Comparison of ENCODE assay signal across 26 cellular contexts in genomic region chr2:148684507-148684906, GRCh38.
"Had no signal": no experiment of that assay in that cellular context is flagged by ENCODE, and none has a peak within 500 bp of the region (broad histone marks: within the 10 kb centered on the region; RNA-seq: fewer than 3 reads in every experiment).

No MANE protein-coding gene starts in this region.

- FAIRE-seq: colon, urothelium cell line had no signal

- H3K4me3 Mint-ChIP-seq: dendritic cell treated with granulocyte-macrophage colony-stimulating factor and Interleukin-4, amounts not matched to agents 40 ng/mL and 50 ng/mL, for 4 days; natural killer cell; neural progenitor cell; type B pancreatic cell had no signal

- H3K36me3 Mint-ChIP-seq: immature natural killer cell, natural killer cell had no signal

- DNase-seq: effector memory CD8-positive, alpha-beta T cell; foreskin fibroblast; immature natural killer cell; left colon; mammary epithelial cell; mucosa of descending colon; natural killer cell; nucleus accumbens; ovary; sigmoid colon; stimulated activated CD4-positive, alpha-beta T cell treated with anti-CD3 and anti-CD28 coated beads, Interleukin-2, amount 100 ng/mL, for 24 hours; stimulated activated CD4-positive, alpha-beta T cell treated with anti-CD3 and anti-CD28 coated beads, Interleukin-4, amount 100 ng/mL, for 4 hours; stimulated activated naive CD4-positive, alpha-beta T cell; stomach; substantia nigra had no signal

- H3K9me3 ChIP-seq: esophagus muscularis mucosa, gastroesophageal sphincter, mucosa of descending colon, ovary, right atrium auricular region, sigmoid colon, stomach, thoracic aorta had no signal

- H2AFZ ChIP-seq: neural progenitor cell had no signal

- H3K9ac ChIP-seq: neural progenitor cell had no signal

- H3K4me1 ChIP-seq: neural progenitor cell had no signal

- H3K27ac ChIP-seq: epithelial cell of prostate, esophagus muscularis mucosa, gastroesophageal sphincter, neural progenitor cell, ovary, right atrium auricular region, sigmoid colon, skin epidermis, stomach, thoracic aorta had no signal

- H3K4me2 ChIP-seq: neural progenitor cell had no signal

- H3K27me3 Mint-ChIP-seq: dendritic cell treated with granulocyte-macrophage colony-stimulating factor and Interleukin-4, amounts not matched to agents 40 ng/mL and 50 ng/mL, for 4 days; effector memory CD8-positive, alpha-beta T cell; type B pancreatic cell had no signal

- H3K9me3 Mint-ChIP-seq: dendritic cell treated with granulocyte-macrophage colony-stimulating factor and Interleukin-4, amounts not matched to agents 40 ng/mL and 50 ng/mL, for 4 days; effector memory CD8-positive, alpha-beta T cell; immature natural killer cell; natural killer cell had no signal

- H3K27me3 ChIP-seq: esophagus muscularis mucosa, gastroesophageal sphincter, neural progenitor cell, ovary, right atrium auricular region, sigmoid colon, stomach had no signal

- H3K4me3 ChIP-seq: esophagus muscularis mucosa, gastroesophageal sphincter, mucosa of descending colon, neural progenitor cell, ovary, right atrium auricular region, sigmoid colon, skin epidermis, stomach, thoracic aorta had no signal

- H3K27ac Mint-ChIP-seq: dendritic cell treated with granulocyte-macrophage colony-stimulating factor and Interleukin-4, amounts not matched to agents 40 ng/mL and 50 ng/mL, for 4 days; effector memory CD8-positive, alpha-beta T cell; immature natural killer cell; natural killer cell; neural progenitor cell; type B pancreatic cell had no signal

- ATAC-seq: effector memory CD8-positive, alpha-beta T cell; gastroesophageal sphincter; left colon; mucosa of descending colon; natural killer cell had no signal

- H3K36me3 ChIP-seq: esophagus muscularis mucosa, gastroesophageal sphincter, neural progenitor cell, ovary, right atrium auricular region, sigmoid colon, stomach, thoracic aorta had no signal

- H3K4me1 Mint-ChIP-seq: neural progenitor cell had no signal
